ENCODE assay signal across 1 cellular context in the genomic region with DNA sequence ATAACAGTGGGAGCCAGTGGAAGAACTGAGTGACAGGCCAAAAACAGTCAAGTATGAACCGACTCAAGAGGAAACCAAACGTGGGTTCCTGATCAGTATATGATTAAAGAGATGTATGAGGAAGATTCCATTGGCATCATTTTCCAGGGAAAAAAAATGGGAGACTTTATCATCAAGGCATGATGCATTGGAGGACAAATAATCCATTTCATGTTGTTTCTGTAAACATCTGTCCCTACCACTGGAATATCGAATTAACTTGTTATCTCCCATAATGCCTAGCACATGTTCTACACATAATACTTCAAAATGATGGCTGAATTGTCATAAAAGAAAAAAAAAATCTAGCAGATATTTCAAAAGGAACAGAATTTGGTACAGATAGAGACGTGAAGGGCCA.
TF ChIP-seq lines count a peak whose summit lies in the region.

No MANE protein-coding gene starts in this region.

TF ChIP-seq in HEK293, 187 proteins besides CTCF, POLR2A, EP300 and RAD21 (continued from another document):
- TF ChIP-seq IKZF3 (tag by site-specific recombination; IDR thresholded peaks at IDR 0.05): peak; percentile 43; the same call in 1 of the 2 replicates
